8 cellular contexts compared by ENCODE assay signal in the genomic region with DNA sequence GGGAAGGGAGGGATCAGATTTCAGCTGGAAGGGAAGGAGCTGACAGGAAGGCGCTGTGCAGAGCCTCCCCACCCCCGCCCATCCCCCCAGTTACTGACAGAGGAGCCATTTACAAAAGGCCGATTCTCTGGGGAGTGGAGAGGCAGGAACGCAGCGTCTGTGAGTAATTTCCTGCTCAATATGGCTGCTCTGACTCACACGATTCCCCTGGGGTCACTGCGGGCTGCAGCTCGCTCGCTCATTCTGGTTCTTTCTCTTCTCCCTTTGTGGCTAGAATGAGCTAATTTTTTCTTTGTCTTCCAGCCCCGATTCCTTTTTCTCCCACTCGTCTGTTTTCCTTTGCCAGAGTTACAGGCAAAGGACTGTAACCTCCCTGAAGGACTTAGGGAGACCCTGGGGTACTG. TPM values are rescaled to one million over a fixed set of nuclear protein-coding genes. Genes with fewer than 3 reads are reported as not detected.
DNase-seq lines count a peak whose midpoint lies in the region; ATAC-seq and TF ChIP-seq lines count a peak whose summit lies in the region.

No MANE protein-coding gene starts in this region.

- H3K27ac ChIP-seq in lung (ENCODE audit: low read depth in 1 of 2, low read length in 1 of 2): peak overlapping the region; percentile 100

- peak overlapping the region; percentile 93 for H3K27ac Mint-ChIP-seq in activated CD8-positive, alpha-beta T cell treated with anti-CD3 and anti-CD28 coated beads, Interleukin-2, amount 10 ng/mL, durations not matched to agents 7 days and 5 days

- peaks cover 39% of the 10 kb centered on the region for H3K36me3 Mint-ChIP-seq in activated CD8-positive, alpha-beta T cell treated with anti-CD3 and anti-CD28 coated beads, Interleukin-2, amount 10 ng/mL, durations not matched to agents 7 days and 5 days (ENCODE audit: low read depth)

- peak; percentile 65 for ATAC-seq in GM19025 (IDR thresholded peaks at IDR 0.05; ENCODE audit: low read depth, unreplicated experiment)
- peak; percentile 61 for ATAC-seq in HG03460 (IDR thresholded peaks at IDR 0.05; ENCODE audit: unreplicated experiment)
- peak; percentile 84 for ATAC-seq in activated CD8-positive, alpha-beta T cell treated with anti-CD3 and anti-CD28 coated beads, Interleukin-2, amount 10 ng/mL, durations not matched to agents 7 days and 5 days
- ATAC-seq in lung (ENCODE audit: insufficient read depth, low FRiP score): peak; percentile 82

- H3K9me3 ChIP-seq in lung (ENCODE audit: control insufficient read depth in 2 of 2, insufficient read depth in 1 of 2, low read length in 1 of 2): no peaks in the 10 kb centered on the region

- TF ChIP-seq CTCF in AG09309 (IDR thresholded peaks at IDR 0.05; ENCODE audit: control insufficient read depth, insufficient read depth, low read depth, low read length, missing control alignments): no peak
- no peak for TF ChIP-seq CTCF in lung (IDR thresholded peaks at IDR 0.05; ENCODE audit: control extremely low read depth, extremely low read depth)

- peaks cover 9 to 31% of the 10 kb centered on the region in 2 donors for H3K36me3 ChIP-seq in lung (ENCODE audit: control insufficient read depth in 2 of 2, insufficient read depth in 2 of 2, low read length in 2 of 2)

- no peaks in the 10 kb centered on the region for H3K27me3 ChIP-seq in lung (ENCODE audit: control insufficient read depth, insufficient read depth)

- H3K4me3 Mint-ChIP-seq in activated CD8-positive, alpha-beta T cell treated with anti-CD3 and anti-CD28 coated beads, Interleukin-2, amount 10 ng/mL, durations not matched to agents 7 days and 5 days: peak overlapping the region; percentile 75

- WGBS in lung, 2 donors: 0 to 6% methylated on average over 11 of the region's 11 CpGs

- H3K4me3 ChIP-seq in AG09309 (ENCODE audit: control insufficient read depth, low read depth, low read length) (peak overlapping the region; percentile 47), lung (peak overlapping the region; percentile 54)

- peaks cover 50% of the 10 kb centered on the region for H3K4me1 Mint-ChIP-seq in activated CD8-positive, alpha-beta T cell treated with anti-CD3 and anti-CD28 coated beads, Interleukin-2, amount 10 ng/mL, durations not matched to agents 7 days and 5 days (ENCODE audit: low read depth)

- POLR2A ChIA-PET in activated CD8-positive, alpha-beta T cell treated with anti-CD3 and anti-CD28 coated beads, Interleukin-2, amount 10 ng/mL, durations not matched to agents 7 days and 5 days (lab: Charles Lee): interaction anchor here (0.6 to 1.8 kb wide), 9 partner anchors 8 to 486 kb away, joined by 3 to 8 read pairs (median 5); partner anchors contain the start of genes IER5L and NTMT1

- H3K27me3 Mint-ChIP-seq in activated CD8-positive, alpha-beta T cell treated with anti-CD3 and anti-CD28 coated beads, Interleukin-2, amount 10 ng/mL, durations not matched to agents 7 days and 5 days (ENCODE audit: low read depth): no peaks in the 10 kb centered on the region

- CTCF ChIA-PET in activated CD8-positive, alpha-beta T cell treated with anti-CD3 and anti-CD28 coated beads, Interleukin-2, amount 10 ng/mL, durations not matched to agents 7 days and 5 days (lab: Charles Lee): interaction anchor here (0.6 to 8.8 kb wide), 22 partner anchors 9 to 651 kb away, joined by 3 to 190 read pairs (median 4); partner anchors contain the start of genes ASB6, C9orf50, IER5L and NTMT1

- peaks cover 7 to 28% of the 10 kb centered on the region in 2 donors for H3K4me1 ChIP-seq in lung (ENCODE audit: control insufficient read depth in 2 of 2, insufficient read depth in 2 of 2, low read length in 2 of 2)

- DNase-seq in AG09309 (ENCODE audit: low read depth) (peak; percentile 99), NCI-H526 treated with DMSO at 0.1 percent for 48 hours (lab: John Stamatoyannopoulos, UW) (peak; percentile 73), lung (ENCODE audit: low spot score) (peak; percentile 90)
- DNase-seq in activated CD8-positive, alpha-beta T cell treated with anti-CD3 and anti-CD28 coated beads, Interleukin-2, amount 10 ng/mL, durations not matched to agents 7 days and 5 days: peak; percentile 90
- peak; percentile 76 for DNase-seq in effector CD4-positive, alpha-beta T cell
- peak; percentile 63 to 80 (median 78) for DNase-seq in stimulated activated CD4-positive, alpha-beta T cell treated with anti-CD3 and anti-CD28 coated beads, TNF-alpha, amount 100 ng/mL, for 48 hours (ENCODE audit: low read depth in 3 of 3)

- no peaks in the 10 kb centered on the region for H3K9me3 Mint-ChIP-seq in activated CD8-positive, alpha-beta T cell treated with anti-CD3 and anti-CD28 coated beads, Interleukin-2, amount 10 ng/mL, durations not matched to agents 7 days and 5 days (ENCODE audit: insufficient read depth)

RNA-seq across cellular contexts. Expression of gene PTPA, which starts 28.8 kb away (rescaled TPM):
- total RNA-seq in activated CD8-positive, alpha-beta T cell treated with anti-CD3 and anti-CD28 coated beads, Interleukin-2, amount 10 ng/mL, durations not matched to agents 7 days and 5 days: 100 to 1,000 TPM; 114 to 125 TPM
- 100 to 1,000 TPM in 1 of 2 donors, 10 to 100 TPM in 1; 62.5 to 145 TPM for total RNA-seq in lung
- polyA plus RNA-seq in lung: 100 to 1,000 TPM; 103 to 130 TPM

RNA-seq across cellular contexts. Expression of gene CRAT, which starts 29.4 kb away (rescaled TPM):
- 10 to 100 TPM; 21.9 to 22.2 TPM for total RNA-seq in activated CD8-positive, alpha-beta T cell treated with anti-CD3 and anti-CD28 coated beads, Interleukin-2, amount 10 ng/mL, durations not matched to agents 7 days and 5 days
- total RNA-seq in lung: 10 to 100 TPM; 14.5 to 26.0 TPM
- 10 to 100 TPM; 10.4 to 18.6 TPM for polyA plus RNA-seq in lung

RNA-seq across cellular contexts. Expression of gene IER5L, which starts 38.1 kb away (rescaled TPM):
- 1 to 10 TPM; 6.0 to 6.1 TPM for total RNA-seq in activated CD8-positive, alpha-beta T cell treated with anti-CD3 and anti-CD28 coated beads, Interleukin-2, amount 10 ng/mL, durations not matched to agents 7 days and 5 days
- 10 to 100 TPM; 23.5 to 24.7 TPM for total RNA-seq in lung
- 10 to 100 TPM; 12.6 to 31.5 TPM for polyA plus RNA-seq in lung

RNA-seq across cellular contexts. Expression of gene DOLPP1, which starts 59.1 kb away (rescaled TPM):
- 10 to 100 TPM; 15.9 to 18.8 TPM for total RNA-seq in activated CD8-positive, alpha-beta T cell treated with anti-CD3 and anti-CD28 coated beads, Interleukin-2, amount 10 ng/mL, durations not matched to agents 7 days and 5 days
- total RNA-seq in lung: 10 to 100 TPM in 1 of 2 donors, 1 to 10 TPM in 1; 7.0 to 17.6 TPM
- 10 to 100 TPM in 1 of 2 donors, 1 to 10 TPM in 1; 7.8 to 12.2 TPM for polyA plus RNA-seq in lung

Comparison
In these comparisons a context has a peak if more than half of its experiments do, and no peak if none do; other contexts are left out.
1. Peak in every context shown above with its lines: DNase-seq, ATAC-seq, H3K4me3 ChIP-seq and H3K27ac ChIP-seq.